ENCODE assay signal across 21 cellular contexts in genomic region chr16:31397701-31398100, GRCh38. TPM values are rescaled to one million over a fixed set of nuclear protein-coding genes. Genes with fewer than 3 reads are reported as not detected.
DNase-seq lines count a peak whose midpoint lies in the region; ATAC-seq, FAIRE-seq and TF ChIP-seq lines count a peak whose summit lies in the region.
"Had no signal": no experiment of that assay in that cellular context is flagged by ENCODE, and none has a peak within 500 bp of the region (broad histone marks: within the 10 kb centered on the region; RNA-seq: fewer than 3 reads in every experiment).

No MANE protein-coding gene starts in this region.

- no peaks in the 10 kb centered on the region for H3K79me2 ChIP-seq in H1 (ENCODE audit: control insufficient read depth in 1 of 2, insufficient read depth in 2 of 2, low read length in 2 of 2)

- no peak for DNase-seq in activated CD8-positive, alpha-beta T cell treated with anti-CD3 and anti-CD28 coated beads, Interleukin-2, amount 10 ng/mL, durations not matched to agents 7 days and 5 days
- no peak for DNase-seq in activated CD8-positive, alpha-beta T cell treated with anti-CD3 and anti-CD28 coated beads for 36 hours
- DNase-seq in H1 (ENCODE audit: low read depth in 1 of 2, low spot score in 2 of 2) (no peak), testis (no peak), NCI-H2196 (lab: John Stamatoyannopoulos, UW; ENCODE audit: unreplicated experiment) (no peak)
- DNase-seq in natural killer cell treated with Interleukin-12 subunit alpha and Interleukin-12 subunit beta and Interleukin-15 and Interleukin-18, amount 100 ng/mL, for 72 hours (ENCODE audit: low spot score), result no peak
- no peak for DNase-seq in NK-92 treated with Interleukin-12 subunit alpha and Interleukin-12 subunit beta, amount 100 ng/mL, for 24 hours (lab: John Stamatoyannopoulos, UW)
- DNase-seq: 8988T; ACHN; C1 segment of cervical spinal cord; Calu3; CD4-positive, alpha-beta T cell; DMS79; H9; HFFc6; IMR-90 had no signal

- H3K36me3 ChIP-seq in H1 (ENCODE audit: control insufficient read depth in 2 of 4, insufficient read depth in 4 of 4, low read length in 3 of 4), result no peaks in the 10 kb centered on the region
- H3K36me3 ChIP-seq in testis (ENCODE audit: low read depth, missing control alignments), result no peaks in the 10 kb centered on the region

- no peak overlapping the region for H3K4me3 Mint-ChIP-seq in activated CD8-positive, alpha-beta T cell treated with anti-CD3 and anti-CD28 coated beads, Interleukin-2, amount 10 ng/mL, durations not matched to agents 7 days and 5 days
- no peak overlapping the region for H3K4me3 Mint-ChIP-seq in activated CD8-positive, alpha-beta T cell treated with anti-CD3 and anti-CD28 coated beads for 36 hours
- peak overlapping the region; percentile 36 for H3K4me3 Mint-ChIP-seq in natural killer cell treated with Interleukin-12 subunit alpha and Interleukin-12 subunit beta and Interleukin-15 and Interleukin-18, amount 100 ng/mL, for 72 hours
- H3K4me3 Mint-ChIP-seq: CD4-positive, alpha-beta T cell; GM23338; H9; HFFc6 had no signal

- no peaks in the 10 kb centered on the region for H3K27me3 Mint-ChIP-seq in activated CD8-positive, alpha-beta T cell treated with anti-CD3 and anti-CD28 coated beads, Interleukin-2, amount 10 ng/mL, durations not matched to agents 7 days and 5 days (ENCODE audit: low read depth)
- H3K27me3 Mint-ChIP-seq in activated CD8-positive, alpha-beta T cell treated with anti-CD3 and anti-CD28 coated beads for 36 hours, result no peaks in the 10 kb centered on the region
- H3K27me3 Mint-ChIP-seq in natural killer cell treated with Interleukin-12 subunit alpha and Interleukin-12 subunit beta and Interleukin-15 and Interleukin-18, amount 100 ng/mL, for 72 hours, result no peaks in the 10 kb centered on the region
- H3K27me3 Mint-ChIP-seq: CD4-positive, alpha-beta T cell had no signal

- no peak overlapping the region for H2AK5ac ChIP-seq in H1 (ENCODE audit: low read depth, low read length)

- no peak overlapping the region for H2AFZ ChIP-seq in H1 (ENCODE audit: low read length)
- H2AFZ ChIP-seq: GM23338 had no signal

- no peak overlapping the region for H3K4me2 ChIP-seq in H1 (ENCODE audit: insufficient read depth in 1 of 2, low read depth in 2 of 2, low read length in 2 of 2)
- H3K4me2 ChIP-seq: GM23338 had no signal

- H4K8ac ChIP-seq in H1 (ENCODE audit: extremely low read depth, insufficient read depth, low read length), result no peak overlapping the region; the same call in 1 of the 2 replicates

- no peak overlapping the region for H2BK120ac ChIP-seq in H1 (replicated peaks; ENCODE audit: low read depth, low read length)

- peak overlapping the region; percentile 39; the same call in 1 of the 2 replicates for H2BK12ac ChIP-seq in H1 (ENCODE audit: low read depth, low read length)

- no peak overlapping the region for H3K56ac ChIP-seq in H1 (replicated peaks; ENCODE audit: insufficient read length, low read depth, low read length)

- no peak for ATAC-seq in activated CD8-positive, alpha-beta T cell treated with anti-CD3 and anti-CD28 coated beads, Interleukin-2, amount 10 ng/mL, durations not matched to agents 7 days and 5 days
- no peak for ATAC-seq in activated CD8-positive, alpha-beta T cell treated with anti-CD3 and anti-CD28 coated beads for 36 hours
- no peak for ATAC-seq in natural killer cell treated with Interleukin-12 subunit alpha and Interleukin-12 subunit beta and Interleukin-15 and Interleukin-18, amount 100 ng/mL, for 72 hours
- ATAC-seq: GM12878, GM23338 had no signal

- 82% methylated on average over 8 of the region's 9 CpGs; no CpG with 5 or more reads in 1 of the 2 experiments for WGBS in H1 (ENCODE audit: extremely low coverage in 1 of 2, insufficient coverage in 1 of 2, insufficient read length in 1 of 2, insufficient replicate concordance in 2 of 2, low coverage in 1 of 2, low lambda C conversion rate in 2 of 2, missing lambda C conversion rate in 1 of 2), 2 experiments
- 78 to 86% methylated on average over 7 to 9 of the region's 9 CpGs for WGBS in testis, 2 donors

- H3K4me3 ChIP-seq in H1 (ENCODE audit: extremely low read depth in 1 of 4, insufficient read depth in 2 of 4, low read depth in 3 of 4, low read length in 4 of 4) (no peak overlapping the region), testis (no peak overlapping the region)
- H3K4me3 ChIP-seq: GM12878, GM23338 had no signal

- H3K27ac Mint-ChIP-seq in activated CD8-positive, alpha-beta T cell treated with anti-CD3 and anti-CD28 coated beads, Interleukin-2, amount 10 ng/mL, durations not matched to agents 7 days and 5 days, result peak overlapping the region; percentile 55
- no peak overlapping the region for H3K27ac Mint-ChIP-seq in activated CD8-positive, alpha-beta T cell treated with anti-CD3 and anti-CD28 coated beads for 36 hours
- no peak overlapping the region for H3K27ac Mint-ChIP-seq in natural killer cell treated with Interleukin-12 subunit alpha and Interleukin-12 subunit beta and Interleukin-15 and Interleukin-18, amount 100 ng/mL, for 72 hours
- H3K27ac Mint-ChIP-seq: CD4-positive, alpha-beta T cell; GM23338; H9; HFFc6 had no signal

- TF ChIP-seq RAD21 in H1 (IDR thresholded peaks at IDR 0.05 in 1 of 2, conservative IDR thresholded peaks at IDR 0.05 in 1 of 2; ENCODE audit: low read depth in 2 of 2, low read length in 2 of 2), result no peak

- no peak overlapping the region for H3K4ac ChIP-seq in H1 (replicated peaks; ENCODE audit: insufficient read length, low read depth, low read length)

- no peak overlapping the region for H2BK15ac ChIP-seq in H1 (ENCODE audit: low read length)

- no peak overlapping the region for H3K9ac ChIP-seq in H1 (replicated peaks in 1 of 4; ENCODE audit: extremely low read depth in 1 of 4, low read depth in 3 of 4, low read length in 3 of 4)

- peaks cover 12% of the 10 kb centered on the region for H3K9me3 Mint-ChIP-seq in activated CD8-positive, alpha-beta T cell treated with anti-CD3 and anti-CD28 coated beads, Interleukin-2, amount 10 ng/mL, durations not matched to agents 7 days and 5 days (ENCODE audit: insufficient read depth)
- peaks cover 9% of the 10 kb centered on the region for H3K9me3 Mint-ChIP-seq in activated CD8-positive, alpha-beta T cell treated with anti-CD3 and anti-CD28 coated beads for 36 hours
- peaks cover 4% of the 10 kb centered on the region for H3K9me3 Mint-ChIP-seq in natural killer cell treated with Interleukin-12 subunit alpha and Interleukin-12 subunit beta and Interleukin-15 and Interleukin-18, amount 100 ng/mL, for 72 hours

- peaks cover 69% of the 10 kb centered on the region for H3K4me1 Mint-ChIP-seq in activated CD8-positive, alpha-beta T cell treated with anti-CD3 and anti-CD28 coated beads, Interleukin-2, amount 10 ng/mL, durations not matched to agents 7 days and 5 days (ENCODE audit: low read depth)
- peaks cover 8% of the 10 kb centered on the region for H3K4me1 Mint-ChIP-seq in activated CD8-positive, alpha-beta T cell treated with anti-CD3 and anti-CD28 coated beads for 36 hours (ENCODE audit: low read depth)
- H3K4me1 Mint-ChIP-seq in natural killer cell treated with Interleukin-12 subunit alpha and Interleukin-12 subunit beta and Interleukin-15 and Interleukin-18, amount 100 ng/mL, for 72 hours (ENCODE audit: low read depth in 2 of 2), result peaks cover 22 to 26% of the 10 kb centered on the region in 2 donors

- TF ChIP-seq EP300 in H1 (IDR thresholded peaks at IDR 0.05; ENCODE audit: borderline replicate concordance in 1 of 2, low read depth in 2 of 2, low read length in 2 of 2), result no peak

- H3K27ac ChIP-seq in H1 (ENCODE audit: low read depth, low read length) (no peak overlapping the region), testis (no peak overlapping the region)
- H3K27ac ChIP-seq: HL-60 had no signal

- no peak overlapping the region for H3K23ac ChIP-seq in H1 (ENCODE audit: insufficient read length)

- no peak overlapping the region for H2BK20ac ChIP-seq in H1 (ENCODE audit: low read length)

- H3K27me3 ChIP-seq in H1 (replicated peaks in 1 of 4; ENCODE audit: control insufficient read depth in 3 of 4, extremely low read depth in 1 of 4, insufficient read depth in 3 of 4, low read length in 3 of 4) (no peaks in the 10 kb centered on the region), testis (no peaks in the 10 kb centered on the region)

- FAIRE-seq in H1 (lab: Jason Lieb, UNC), result no peak
- FAIRE-seq: GM12878, GM18507 had no signal

- intact Hi-C loops in activated CD8-positive, alpha-beta T cell treated with anti-CD3 and anti-CD28 coated beads for 36 hours (cut with micrococcal nuclease), result no loop called here
- intact Hi-C loops in testis (cut with DNase I; ENCODE audit: low total_unique reads), result no loop called here

- no peak overlapping the region for H4K5ac ChIP-seq in H1 (ENCODE audit: insufficient read length, low read depth, low read length)

- POLR2A ChIA-PET in activated CD8-positive, alpha-beta T cell treated with anti-CD3 and anti-CD28 coated beads, Interleukin-2, amount 10 ng/mL, durations not matched to agents 7 days and 5 days (lab: Charles Lee), result no interaction called here
- POLR2A ChIA-PET in activated CD8-positive, alpha-beta T cell treated with anti-CD3 and anti-CD28 coated beads for 36 hours (lab: Charles Lee), result no interaction called here
- POLR2A ChIA-PET in H1 (lab: Charles Lee; ENCODE audit: partially characterized antibody), result no interaction called here

- peaks cover 25% of the 10 kb centered on the region for H3K36me3 Mint-ChIP-seq in activated CD8-positive, alpha-beta T cell treated with anti-CD3 and anti-CD28 coated beads, Interleukin-2, amount 10 ng/mL, durations not matched to agents 7 days and 5 days (ENCODE audit: low read depth)
- peaks cover 2% of the 10 kb centered on the region for H3K36me3 Mint-ChIP-seq in activated CD8-positive, alpha-beta T cell treated with anti-CD3 and anti-CD28 coated beads for 36 hours (ENCODE audit: low read depth)
- H3K36me3 Mint-ChIP-seq in natural killer cell treated with Interleukin-12 subunit alpha and Interleukin-12 subunit beta and Interleukin-15 and Interleukin-18, amount 100 ng/mL, for 72 hours, result peaks cover 6% of the 10 kb centered on the region

- no peaks in the 10 kb centered on the region for H4K20me1 ChIP-seq in H1 (replicated peaks in 1 of 2; ENCODE audit: control insufficient read depth in 1 of 2, insufficient read depth in 2 of 2, low read length in 2 of 2)

- no peak for TF ChIP-seq CTCF in activated CD8-positive, alpha-beta T cell treated with anti-CD3 and anti-CD28 coated beads for 36 hours (IDR thresholded peaks at IDR 0.05)
- TF ChIP-seq CTCF in H1 (IDR thresholded peaks at IDR 0.05; ENCODE audit: control extremely low read depth in 1 of 3, insufficient read depth in 1 of 3, low read depth in 1 of 3, low read length in 3 of 3), result no peak
- TF ChIP-seq CTCF in testis (IDR thresholded peaks at IDR 0.05), result no peak

- no peak overlapping the region for H4K91ac ChIP-seq in H1 (replicated peaks; ENCODE audit: insufficient read length, low read length)

- no peaks in the 10 kb centered on the region for H3K23me2 ChIP-seq in H1 (ENCODE audit: low read depth, low read length)

- no peak overlapping the region for H3K14ac ChIP-seq in H1 (ENCODE audit: insufficient read length)

- H3K4me1 ChIP-seq in H1 (replicated peaks in 1 of 4; ENCODE audit: control insufficient read depth in 3 of 4, insufficient read depth in 4 of 4, low read length in 3 of 4), result peaks cover 0 to 5% (median 2%) of the 10 kb centered on the region in 4 experiments; a peak in 2 of 7 replicates
- H3K4me1 ChIP-seq in testis, result peaks cover 4% of the 10 kb centered on the region

- H2BK5ac ChIP-seq in H1 (ENCODE audit: low read depth, low read length), result no peak overlapping the region

- no peaks in the 10 kb centered on the region for H3K79me1 ChIP-seq in H1 (ENCODE audit: low read depth, low read length)

- TF ChIP-seq POLR2A in H1 (IDR thresholded peaks at IDR 0.05; ENCODE audit: control extremely low read depth in 1 of 2, low read depth in 2 of 2, low read length in 2 of 2), result no peak
- no peak for TF ChIP-seq POLR2A in testis (IDR thresholded peaks at IDR 0.05)

- H3K9me3 ChIP-seq in H1 (ENCODE audit: insufficient read depth in 2 of 2, low read depth in 1 of 2, low read length in 1 of 2), result no peaks in the 10 kb centered on the region
- no peaks in the 10 kb centered on the region for H3K9me3 ChIP-seq in testis

- H3K18ac ChIP-seq in H1 (ENCODE audit: extremely low read depth, low read length), result no peak overlapping the region

- CTCF ChIA-PET in activated CD8-positive, alpha-beta T cell treated with anti-CD3 and anti-CD28 coated beads, Interleukin-2, amount 10 ng/mL, durations not matched to agents 7 days and 5 days (lab: Charles Lee), result no interaction called here
- CTCF ChIA-PET in activated CD8-positive, alpha-beta T cell treated with anti-CD3 and anti-CD28 coated beads for 36 hours (lab: Charles Lee), result no interaction called here
- CTCF ChIA-PET in H1 (lab: Charles Lee; ENCODE audit: partially characterized antibody), result no interaction called here

RNA-seq across cellular contexts. Expression of gene ITGAD, which starts 4.6 kb away (rescaled TPM):
- under 1 TPM; 0.13 to 0.68 TPM for total RNA-seq in activated CD8-positive, alpha-beta T cell treated with anti-CD3 and anti-CD28 coated beads, Interleukin-2, amount 10 ng/mL, durations not matched to agents 7 days and 5 days
- not detected for total RNA-seq in activated CD8-positive, alpha-beta T cell treated with anti-CD3 and anti-CD28 coated beads for 36 hours
- total RNA-seq in H1 (2021; fragmentation: NEBNext Ultra II Directional; extraction: Animal tissue kit (Norgen Biotek cat#: 25700)), result not detected in 2 replicates
- polyA plus RNA-seq in H1 (2011; rRNA removed) (0.06 TPM in 1 of 2 replicates, not detected in the other), testis (ENCODE audit: insufficient read depth, low read depth, low replicate concordance) (not detected)
- polyA plus RNA-seq in H1 (2011; cell fraction: cytosol; rRNA removed), result 0.06 TPM
- polyA plus RNA-seq in H1 (2011; cell fraction: nucleus; rRNA removed), result 0.09 TPM
- 0.05 to 0.08 TPM in 2 of 4 replicates, not detected in the others for polyA plus RNA-seq in H1 (2012, experiment 1 of 2)
- not detected for polyA plus RNA-seq in H1 (2012, experiment 2 of 2)
- not detected for polyA plus RNA-seq in H1 (2013, experiment 1 of 2)
- not detected for polyA plus RNA-seq in H1 (2013, experiment 2 of 2)
- not detected in 2 replicates for polyA minus RNA-seq in H1 (2011; rRNA and poly(A)+ RNA removed)
- not detected for polyA minus RNA-seq in H1 (2011; cell fraction: cytosol; rRNA and poly(A)+ RNA removed)
- polyA minus RNA-seq in H1 (2011; cell fraction: nucleus; rRNA and poly(A)+ RNA removed), result not detected
- total RNA-seq in natural killer cell treated with Interleukin-12 subunit alpha and Interleukin-12 subunit beta and Interleukin-15 and Interleukin-18, amount 100 ng/mL, for 72 hours, result under 1 TPM in 1 of 2 donors, not detected in 1; 0.47 TPM
- under 1 TPM in 1 of 2 donors, not detected in 1; 0.19 TPM for total RNA-seq in testis
- total RNA-seq: Calu3; CD4-positive, alpha-beta T cell; G401; GM23338; H9; HFFc6; IMR-90 had no signal
- polyA plus RNA-seq: GM23338, IMR-90 had no signal

RNA-seq across cellular contexts. Expression of gene COX6A2, which starts 30.5 kb away (rescaled TPM):
- total RNA-seq in activated CD8-positive, alpha-beta T cell treated with anti-CD3 and anti-CD28 coated beads, Interleukin-2, amount 10 ng/mL, durations not matched to agents 7 days and 5 days, result not detected
- total RNA-seq in activated CD8-positive, alpha-beta T cell treated with anti-CD3 and anti-CD28 coated beads for 36 hours, result not detected
- total RNA-seq in H1 (2021; fragmentation: NEBNext Ultra II Directional; extraction: Animal tissue kit (Norgen Biotek cat#: 25700)), result not detected in 2 replicates
- 0.79 and 1.6 TPM in 2 replicates for polyA plus RNA-seq in H1 (2011; rRNA removed)
- polyA plus RNA-seq in H1 (2011; cell fraction: cytosol; rRNA removed), result not detected
- 1.4 TPM for polyA plus RNA-seq in H1 (2011; cell fraction: nucleus; rRNA removed)
- polyA plus RNA-seq in H1 (2012, experiment 1 of 2), result 1.3 to 3.0 TPM (median 2.3 TPM) in 3 of 4 replicates, not detected in the other
- not detected for polyA plus RNA-seq in H1 (2012, experiment 2 of 2)
- polyA plus RNA-seq in H1 (2013, experiment 1 of 2), result 2.7 TPM
- polyA plus RNA-seq in H1 (2013, experiment 2 of 2), result 1.3 TPM
- not detected in 2 replicates for polyA minus RNA-seq in H1 (2011; rRNA and poly(A)+ RNA removed)
- polyA minus RNA-seq in H1 (2011; cell fraction: cytosol; rRNA and poly(A)+ RNA removed), result not detected
- 2.9 TPM for polyA minus RNA-seq in H1 (2011; cell fraction: nucleus; rRNA and poly(A)+ RNA removed)
- total RNA-seq in natural killer cell treated with Interleukin-12 subunit alpha and Interleukin-12 subunit beta and Interleukin-15 and Interleukin-18, amount 100 ng/mL, for 72 hours, result not detected
- total RNA-seq in testis, result 1 to 10 TPM in 1 of 2 donors, not detected in 1; 1.4 TPM
- polyA plus RNA-seq in testis (ENCODE audit: insufficient read depth, low read depth, low replicate concordance), result 14.9 TPM
- total RNA-seq: Calu3; CD4-positive, alpha-beta T cell; G401; GM12878; GM23338; H9; HFFc6; IMR-90 had no signal
- polyA plus RNA-seq: GM12878, IMR-90 had no signal

RNA-seq across cellular contexts. Expression of gene ITGAX, which starts 42.7 kb away (rescaled TPM):
- 10 to 100 TPM; 22.7 to 25.0 TPM for total RNA-seq in activated CD8-positive, alpha-beta T cell treated with anti-CD3 and anti-CD28 coated beads, Interleukin-2, amount 10 ng/mL, durations not matched to agents 7 days and 5 days
- total RNA-seq in activated CD8-positive, alpha-beta T cell treated with anti-CD3 and anti-CD28 coated beads for 36 hours, result 1 to 10 TPM; 4.4 to 5.4 TPM
- not detected in 2 replicates for total RNA-seq in H1 (2021; fragmentation: NEBNext Ultra II Directional; extraction: Animal tissue kit (Norgen Biotek cat#: 25700))
- polyA plus RNA-seq in H1 (2011; rRNA removed) (0.13 and 0.30 TPM in 2 replicates), testis (ENCODE audit: insufficient read depth, low read depth, low replicate concordance) (3.4 TPM)
- polyA plus RNA-seq in H1 (2011; cell fraction: cytosol; rRNA removed), result 0.09 TPM
- polyA plus RNA-seq in H1 (2011; cell fraction: nucleus; rRNA removed), result 0.30 TPM
- 0.14 to 0.74 TPM (median 0.30 TPM) in 4 replicates for polyA plus RNA-seq in H1 (2012, experiment 1 of 2)
- polyA plus RNA-seq in H1 (2012, experiment 2 of 2), result 0.12 TPM
- polyA plus RNA-seq in H1 (2013, experiment 1 of 2), result 0.14 TPM
- polyA plus RNA-seq in H1 (2013, experiment 2 of 2), result 0.11 TPM
- 0.46 TPM in 1 of 2 replicates, not detected in the other for polyA minus RNA-seq in H1 (2011; rRNA and poly(A)+ RNA removed)
- polyA minus RNA-seq in H1 (2011; cell fraction: cytosol; rRNA and poly(A)+ RNA removed), result 0.59 TPM
- 0.30 TPM for polyA minus RNA-seq in H1 (2011; cell fraction: nucleus; rRNA and poly(A)+ RNA removed)
- 100 to 1,000 TPM in 1 of 2 donors, 10 to 100 TPM in 1; 62.1 to 124 TPM for total RNA-seq in natural killer cell treated with Interleukin-12 subunit alpha and Interleukin-12 subunit beta and Interleukin-15 and Interleukin-18, amount 100 ng/mL, for 72 hours
- 1 to 10 TPM in 1 of 2 donors, under 1 TPM in 1; 0.63 to 2.8 TPM for total RNA-seq in testis
- total RNA-seq: GM23338, HFFc6 had no signal
- polyA plus RNA-seq: GM23338 had no signal

RNA-seq across cellular contexts. Expression of gene ZNF843, which starts 44.9 kb away (rescaled TPM):
- under 1 TPM; 0.21 to 0.32 TPM for total RNA-seq in activated CD8-positive, alpha-beta T cell treated with anti-CD3 and anti-CD28 coated beads, Interleukin-2, amount 10 ng/mL, durations not matched to agents 7 days and 5 days
- total RNA-seq in activated CD8-positive, alpha-beta T cell treated with anti-CD3 and anti-CD28 coated beads for 36 hours, result not detected
- total RNA-seq in H1 (2021; fragmentation: NEBNext Ultra II Directional; extraction: Animal tissue kit (Norgen Biotek cat#: 25700)), result 0.15 and 0.19 TPM in 2 replicates
- 0.32 and 0.36 TPM in 2 replicates for polyA plus RNA-seq in H1 (2011; rRNA removed)
- polyA plus RNA-seq in H1 (2011; cell fraction: cytosol; rRNA removed), result 0.28 TPM
- 0.27 TPM for polyA plus RNA-seq in H1 (2011; cell fraction: nucleus; rRNA removed)
- 0.08 to 0.17 TPM (median 0.11 TPM) in 4 replicates for polyA plus RNA-seq in H1 (2012, experiment 1 of 2)
- 0.18 TPM for polyA plus RNA-seq in H1 (2012, experiment 2 of 2)
- 0.10 TPM for polyA plus RNA-seq in H1 (2013, experiment 1 of 2)
- polyA plus RNA-seq in H1 (2013, experiment 2 of 2), result 0.15 TPM
- polyA minus RNA-seq in H1 (2011; rRNA and poly(A)+ RNA removed), result 0.29 and 0.32 TPM in 2 replicates
- polyA minus RNA-seq in H1 (2011; cell fraction: cytosol; rRNA and poly(A)+ RNA removed), result not detected
- 0.30 TPM for polyA minus RNA-seq in H1 (2011; cell fraction: nucleus; rRNA and poly(A)+ RNA removed)
- under 1 TPM in 1 of 2 donors, not detected in 1; 0.17 TPM for total RNA-seq in natural killer cell treated with Interleukin-12 subunit alpha and Interleukin-12 subunit beta and Interleukin-15 and Interleukin-18, amount 100 ng/mL, for 72 hours
- 1 to 10 TPM; 2.4 to 3.7 TPM for total RNA-seq in testis
- polyA plus RNA-seq in testis (ENCODE audit: insufficient read depth, low read depth, low replicate concordance), result 1.1 TPM
- total RNA-seq: Calu3, GM23338 had no signal
- polyA plus RNA-seq: GM23338 had no signal
